Comparison of ENCODE assay signal across 8 cellular contexts in genomic region chr3:44476181-44476599, GRCh38. TPM values are rescaled to one million over a fixed set of nuclear protein-coding genes. Genes with fewer than 3 reads are reported as not detected.
DNase-seq lines count a peak whose midpoint lies in the region; ATAC-seq and TF ChIP-seq lines count a peak whose summit lies in the region.

No MANE protein-coding gene starts in this region.

- DNase-seq in CD14-positive monocyte (ENCODE audit: low spot score): no peak
- no peak for DNase-seq in middle frontal gyrus (ENCODE audit: extremely low spot score, low spot score)
- no peak for DNase-seq in ureter (ENCODE audit: low spot score)
- no peak for DNase-seq in epidermal melanocyte (ENCODE audit: insufficient read length, low spot score)

- intact Hi-C loops in CD14-positive monocyte (cut with micrococcal nuclease): loop anchor here (5.0 kb wide), 2 partner anchors 34 to 36 kb away; no protein-coding TSS in a partner anchor

- TF ChIP-seq CTCF in CD14-positive monocyte (IDR thresholded peaks at IDR 0.05): no peak
- no peak for TF ChIP-seq CTCF in KMS-11 (conservative IDR thresholded peaks at IDR 0.05; ENCODE audit: low read depth, low read length)
- no peak for TF ChIP-seq CTCF in brain (conservative IDR thresholded peaks at IDR 0.05)

- H3K4me2 ChIP-seq in KMS-11: peak overlapping the region; percentile 47

- H2AFZ ChIP-seq in KMS-11 (ENCODE audit: low read depth): no peak overlapping the region

- no peak for ATAC-seq in GM21786 (IDR thresholded peaks at IDR 0.05; ENCODE audit: unreplicated experiment)

- H3K4me3 Mint-ChIP-seq in CD14-positive monocyte (peak overlapping the region; percentile 92 to 95), brain (peak overlapping the region; percentile 92 to 98 (median 95))

- no peak overlapping the region for H3K27ac ChIP-seq in KMS-11
- H3K27ac ChIP-seq in mesodermal cell (ENCODE audit: low read depth, low read length, severe bottlenecking): no peak overlapping the region

- H3K36me3 Mint-ChIP-seq in CD14-positive monocyte (peaks cover 3 to 9% of the 10 kb centered on the region in 2 donors), brain (peaks cover 12% of the 10 kb centered on the region)

- H4K20me1 ChIP-seq in KMS-11 (ENCODE audit: insufficient read depth): no peaks in the 10 kb centered on the region

- 94 to 97% methylated on average over 3 to 5 of the region's 5 CpGs for WGBS in mesodermal cell (ENCODE audit: insufficient coverage in 2 of 2), 2 experiments

- H3K4me3 ChIP-seq in KMS-11 (IDR thresholded peaks at IDR 0.05; ENCODE audit: insufficient read depth, low read depth, low read length): no peak overlapping the region
- peak overlapping the region; percentile 63 for H3K4me3 ChIP-seq in mesodermal cell (ENCODE audit: extremely low read depth, insufficient read depth, low read length, poor library complexity, severe bottlenecking)

- H3K27me3 Mint-ChIP-seq in CD14-positive monocyte (ENCODE audit: low read depth in 3 of 3) (peaks cover 1 to 4% (median 2%) of the 10 kb centered on the region in 3 donors), brain (peaks cover 4% of the 10 kb centered on the region)

- no peaks in the 10 kb centered on the region for H3K27me3 ChIP-seq in KMS-11 (ENCODE audit: insufficient read depth, low read depth)

- H3K9me3 ChIP-seq in mesodermal cell (ENCODE audit: control insufficient read depth, low read length): no peaks in the 10 kb centered on the region

- H3K36me3 ChIP-seq in KMS-11 (ENCODE audit: insufficient read depth): no peaks in the 10 kb centered on the region
- H3K36me3 ChIP-seq in mesodermal cell (ENCODE audit: control insufficient read depth, insufficient read depth, low read length): peaks cover 5% of the 10 kb centered on the region

- peaks cover 7% of the 10 kb centered on the region for H3K4me1 ChIP-seq in KMS-11 (ENCODE audit: low read depth, poor library complexity, severe bottlenecking)
- peaks cover 6% of the 10 kb centered on the region for H3K4me1 ChIP-seq in mesodermal cell (ENCODE audit: control insufficient read depth, insufficient read depth, low read length, poor library complexity, severe bottlenecking)

- H3K9me3 Mint-ChIP-seq in CD14-positive monocyte: peaks cover 0 to 2% (median 0%) of the 10 kb centered on the region in 7 donors
- H3K9me3 Mint-ChIP-seq in brain: peaks cover 0 to 4% (median 0%) of the 10 kb centered on the region in 5 experiments

- H3K9ac ChIP-seq in KMS-11: no peak overlapping the region

- H3K79me2 ChIP-seq in KMS-11 (ENCODE audit: insufficient read depth, low read depth): peaks cover 5% of the 10 kb centered on the region; the same call in 1 of the 2 replicates

- H3K27ac Mint-ChIP-seq in CD14-positive monocyte: peak overlapping the region in 4 of 7 donors; percentile 27 to 76 (median 63)
- H3K27ac Mint-ChIP-seq in brain: peak overlapping the region; percentile 64 to 96 (median 92)

- H3K4me1 Mint-ChIP-seq in CD14-positive monocyte: peaks cover 31% of the 10 kb centered on the region
- peaks cover 68% of the 10 kb centered on the region for H3K4me1 Mint-ChIP-seq in brain

RNA-seq across cellular contexts. Expression of gene ZNF445, which starts 1.3 kb away (rescaled TPM):
- 1 to 10 TPM in 1 of 2 donors, under 1 TPM in 1; 0.41 to 1.1 TPM for polyA plus RNA-seq in CD14-positive monocyte
- polyA plus RNA-seq in brain (ENCODE audit: insufficient read depth, low read depth, low replicate concordance): 11.6 TPM
- 11.2 TPM for polyA plus RNA-seq in mesodermal cell (2013, experiment 1 of 2)
- polyA plus RNA-seq in mesodermal cell (2013, experiment 2 of 2): 9.2 TPM
- 19.1 TPM for total RNA-seq in ureter
